In the genomic region with DNA sequence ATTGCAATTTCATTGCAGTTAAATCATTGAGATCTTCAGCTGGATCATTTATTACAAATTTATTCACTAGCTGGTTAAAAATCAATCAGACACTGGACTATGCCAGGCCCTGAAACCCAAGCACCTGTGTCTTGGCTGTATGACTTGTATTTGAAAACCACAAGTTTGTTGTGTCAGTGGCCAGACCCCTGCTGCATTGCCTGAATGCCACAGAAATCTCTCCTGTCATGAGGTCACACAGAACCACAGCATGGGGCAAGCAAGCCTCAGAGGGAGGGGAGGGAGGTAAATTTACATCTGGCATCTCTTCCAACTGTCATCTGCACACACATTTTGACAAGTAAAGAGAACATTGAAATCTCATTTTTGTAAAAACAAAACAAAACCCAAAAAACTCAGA, we compare ENCODE assay signal across 9 cellular contexts.
A peak's percentile ranks its signal among the peaks of the same experiment; 100 is the strongest.
DNase-seq lines count a peak whose midpoint lies in the region; ATAC-seq, FAIRE-seq and TF ChIP-seq lines count a peak whose summit lies in the region.
"Had no signal": no experiment of that assay in that cellular context is flagged by ENCODE, and none has a peak within 500 bp of the region (broad histone marks: within the 10 kb centered on the region; RNA-seq: fewer than 3 reads in every experiment).

No MANE protein-coding gene starts in this region.

- no peaks in the 10 kb centered on the region for H3K27me3 ChIP-seq in H1 (replicated peaks in 1 of 4; ENCODE audit: control insufficient read depth in 3 of 4, extremely low read depth in 1 of 4, insufficient read depth in 3 of 4, low read length in 3 of 4)
- no peaks in the 10 kb centered on the region for H3K27me3 ChIP-seq in tibial nerve

- H3K79me1 ChIP-seq in H1 (ENCODE audit: low read depth, low read length) = no peaks in the 10 kb centered on the region

- ATAC-seq in GM21528 (IDR thresholded peaks at IDR 0.05; ENCODE audit: low FRiP score, unreplicated experiment) (peak; percentile 94), HG03521 (IDR thresholded peaks at IDR 0.05; ENCODE audit: unreplicated experiment) (peak; percentile 91)

- CTCF ChIA-PET in H1 (lab: Charles Lee; ENCODE audit: partially characterized antibody) = interaction anchor here (1.2 to 2.8 kb wide), 3 partner anchors 9 to 92 kb away, joined by 4 to 14 read pairs (median 6); no protein-coding TSS in a partner anchor
- CTCF ChIA-PET in GM10248 (lab: Yijun Ruan, JAX) = interaction anchor here (4.4 kb wide), 1 partner anchor 12 kb away, joined by 18 read pairs; no protein-coding TSS in a partner anchor

- H3K4me1 ChIP-seq in H1 (replicated peaks in 1 of 4; ENCODE audit: control insufficient read depth in 3 of 4, insufficient read depth in 4 of 4, low read length in 3 of 4) (peaks cover 0 to 4% (median 0%) of the 10 kb centered on the region in 4 experiments; a peak in 1 of 7 replicates), tibial nerve (peaks cover 0 to 16% (median 0%) of the 10 kb centered on the region in 4 donors)

- H3K18ac ChIP-seq in H1 (ENCODE audit: extremely low read depth, low read length) = no peak overlapping the region

- H3K27ac ChIP-seq in H1 (ENCODE audit: low read depth, low read length) (no peak overlapping the region), tibial nerve (no peak overlapping the region)

- no peaks in the 10 kb centered on the region for H3K23me2 ChIP-seq in H1 (ENCODE audit: low read depth, low read length)

- H4K5ac ChIP-seq in H1 (ENCODE audit: insufficient read length, low read depth, low read length) = no peak overlapping the region

- H2BK120ac ChIP-seq in H1 (replicated peaks; ENCODE audit: low read depth, low read length) = no peak overlapping the region

- no peaks in the 10 kb centered on the region for H4K20me1 ChIP-seq in H1 (replicated peaks in 1 of 2; ENCODE audit: control insufficient read depth in 1 of 2, insufficient read depth in 2 of 2, low read length in 2 of 2)

- TF ChIP-seq RAD21 in H1 (IDR thresholded peaks at IDR 0.05 in 1 of 2, conservative IDR thresholded peaks at IDR 0.05 in 1 of 2; ENCODE audit: low read depth in 2 of 2, low read length in 2 of 2) = no peak

- H3K9me3 ChIP-seq in H1 (ENCODE audit: insufficient read depth in 2 of 2, low read depth in 1 of 2, low read length in 1 of 2) (no peaks in the 10 kb centered on the region; a peak in 1 of 4 replicates), tibial nerve (no peaks in the 10 kb centered on the region)

- H3K4ac ChIP-seq in H1 (replicated peaks; ENCODE audit: insufficient read length, low read depth, low read length) = no peak overlapping the region

- H3K23ac ChIP-seq in H1 (ENCODE audit: insufficient read length) = no peak overlapping the region

- no peak overlapping the region for H3K14ac ChIP-seq in H1 (ENCODE audit: insufficient read length)

- no peak overlapping the region for H2BK15ac ChIP-seq in H1 (ENCODE audit: low read length)

- H2BK12ac ChIP-seq in H1 (ENCODE audit: low read depth, low read length) = no peak overlapping the region

- TF ChIP-seq CTCF in H1 (IDR thresholded peaks at IDR 0.05; ENCODE audit: control extremely low read depth in 1 of 3, insufficient read depth in 1 of 3, low read depth in 1 of 3, low read length in 3 of 3) (no peak), GM10248 (IDR thresholded peaks at IDR 0.05; ENCODE audit: control extremely low read depth, extremely low read depth, low read depth, missing control alignments) (no peak), tibial nerve (IDR thresholded peaks at IDR 0.05) (no peak)

- no peak overlapping the region for H4K91ac ChIP-seq in H1 (replicated peaks; ENCODE audit: insufficient read length, low read length)

- intact Hi-C loops in cardiac septum (cut with DNase I) = no loop called here

- H2BK5ac ChIP-seq in H1 (ENCODE audit: low read depth, low read length) = no peak overlapping the region

- FAIRE-seq in H1 (lab: Jason Lieb, UNC) = peak; percentile 97
- FAIRE-seq: islet of Langerhans had no signal

- H3K79me2 ChIP-seq in H1 (ENCODE audit: control insufficient read depth in 1 of 2, insufficient read depth in 2 of 2, low read length in 2 of 2) = no peaks in the 10 kb centered on the region

- no peak for TF ChIP-seq EP300 in H1 (IDR thresholded peaks at IDR 0.05; ENCODE audit: borderline replicate concordance in 1 of 2, low read depth in 2 of 2, low read length in 2 of 2)
- no peak for TF ChIP-seq EP300 in tibial nerve (IDR thresholded peaks at IDR 0.05)

- POLR2A ChIA-PET in H1 (lab: Charles Lee; ENCODE audit: partially characterized antibody) = interaction anchor here (3.3 kb wide), 1 partner anchor 90 kb away, joined by 14 read pairs; a partner anchor contains a TSS
- POLR2A ChIA-PET in GM10248 (lab: Yijun Ruan, JAX) = no interaction called here

- no peaks in the 10 kb centered on the region for H3K36me3 ChIP-seq in H1 (ENCODE audit: control insufficient read depth in 2 of 4, insufficient read depth in 4 of 4, low read length in 3 of 4)
- H3K36me3 ChIP-seq in tibial nerve = no peaks in the 10 kb centered on the region

- H3K4me2 ChIP-seq in H1 (ENCODE audit: insufficient read depth in 1 of 2, low read depth in 2 of 2, low read length in 2 of 2) = no peak overlapping the region

- H3K56ac ChIP-seq in H1 (replicated peaks; ENCODE audit: insufficient read length, low read depth, low read length) = no peak overlapping the region

- TF ChIP-seq POLR2A in H1 (IDR thresholded peaks at IDR 0.05; ENCODE audit: control extremely low read depth in 1 of 2, low read depth in 2 of 2, low read length in 2 of 2) = no peak
- no peak for TF ChIP-seq POLR2A in tibial nerve (IDR thresholded peaks at IDR 0.05)

- H2BK20ac ChIP-seq in H1 (ENCODE audit: low read length) = no peak overlapping the region

- H2AFZ ChIP-seq in H1 (ENCODE audit: low read length) = no peak overlapping the region

- H4K8ac ChIP-seq in H1 (ENCODE audit: extremely low read depth, insufficient read depth, low read length) = no peak overlapping the region

- DNase-seq in GM03348 (ENCODE audit: low spot score) (peak; percentile 16), H1 (ENCODE audit: low read depth in 1 of 2, low spot score in 2 of 2) (no peak), dermis blood vessel endothelial cell (no peak), GM10248 (ENCODE audit: extremely low spot score) (no peak), cardiac septum (ENCODE audit: low spot score) (no peak), tibial nerve (ENCODE audit: low spot score in 2 of 2) (no peak)

- H2AK5ac ChIP-seq in H1 (ENCODE audit: low read depth, low read length) = no peak overlapping the region

- no peak overlapping the region for H3K9ac ChIP-seq in H1 (replicated peaks in 1 of 4; ENCODE audit: extremely low read depth in 1 of 4, low read depth in 3 of 4, low read length in 3 of 4)

- no peak overlapping the region for H3K4me3 ChIP-seq in H1 (ENCODE audit: extremely low read depth in 1 of 4, insufficient read depth in 2 of 4, low read depth in 3 of 4, low read length in 4 of 4)
- no peak overlapping the region for H3K4me3 ChIP-seq in tibial nerve

TF ChIP-seq in H1, 55 proteins besides CTCF, POLR2A, EP300 and RAD21:
- no peak for TF ChIP-seq GTF2F1 (IDR thresholded peaks at IDR 0.05; ENCODE audit: borderline replicate concordance, low read depth, low read length)
- TF ChIP-seq, protein P1, sequence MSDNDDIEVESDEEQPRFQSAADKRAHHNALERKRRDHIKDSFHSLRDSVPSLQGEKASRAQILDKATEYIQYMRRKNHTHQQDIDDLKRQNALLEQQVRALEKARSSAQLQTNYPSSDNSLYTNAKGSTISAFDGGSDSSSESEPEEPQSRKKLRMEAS (IDR thresholded peaks at IDR 0.05) = 0 out of 2 replicates have a peak, but pooled peaks have one; percentile 9
- TF ChIP-seq TEAD4 (IDR thresholded peaks at IDR 0.05; ENCODE audit: low read depth, low read length) = peak; percentile 77
- peak; percentile 42 to 72; a peak in 1 of 4 replicates for TF ChIP-seq SIN3A (conservative IDR thresholded peaks at IDR 0.05 in 1 of 2, IDR thresholded peaks at IDR 0.05 in 1 of 2; ENCODE audit: low read depth in 1 of 2, low read length in 2 of 2)
